ENCODE assay signal across 9 cellular contexts in genomic region chr6:47733879-47734558, GRCh38. TPM values are rescaled to one million over a fixed set of nuclear protein-coding genes. Genes with fewer than 3 reads are reported as not detected.
A peak's percentile ranks its signal among the peaks of the same experiment; 100 is the strongest.
DNase-seq lines count a peak whose midpoint lies in the region; ATAC-seq, FAIRE-seq and TF ChIP-seq lines count a peak whose summit lies in the region.
"Had no signal": no experiment of that assay in that cellular context is flagged by ENCODE, and none has a peak within 500 bp of the region (broad histone marks: within the 10 kb centered on the region; RNA-seq: fewer than 3 reads in every experiment).

No MANE protein-coding gene starts in this region.

- no peaks in the 10 kb centered on the region for H3K4me1 ChIP-seq in pancreas
- H3K4me1 ChIP-seq: SJSA1 had no signal

- CTCF ChIA-PET in MCF 10A (lab: Yijun Ruan, JAX), result interaction anchor here (0.5 to 9.2 kb wide), 54 partner anchors 9 to 1927 kb away, joined by 3 to 288 read pairs (median 6); partner anchors contain the start of gene OPN5

- no peak overlapping the region for H3K27ac ChIP-seq in pancreas
- H3K27ac ChIP-seq: SJSA1 had no signal

- H3K4me1 Mint-ChIP-seq in MCF 10A (ENCODE audit: insufficient read depth, unreplicated experiment), result peaks cover 15% of the 10 kb centered on the region
- no peaks in the 10 kb centered on the region for H3K4me1 Mint-ChIP-seq in stimulated activated memory B cell treated with anti-CD40 and anti-IgM and Interleukin-4, amounts not matched to agents 10 μg/mL and 1 μg/mL and 100 μg/mL, for 72 hours

- peak; percentile 16 for TF ChIP-seq CTCF in GM20000 (IDR thresholded peaks at IDR 0.05; ENCODE audit: extremely low read depth, missing control alignments)
- TF ChIP-seq CTCF in MCF 10A (IDR thresholded peaks at IDR 0.05; ENCODE audit: unreplicated experiment), result peak; percentile 59
- TF ChIP-seq CTCF in pancreas (IDR thresholded peaks at IDR 0.05), result peak in 3 of 4 donors; percentile 17 to 33 (median 28)

- no peak overlapping the region for H3K4me3 Mint-ChIP-seq in MCF 10A (ENCODE audit: unreplicated experiment)
- no peak overlapping the region for H3K4me3 Mint-ChIP-seq in stimulated activated memory B cell treated with anti-CD40 and anti-IgM and Interleukin-4, amounts not matched to agents 10 μg/mL and 1 μg/mL and 100 μg/mL, for 72 hours

- BruUV-seq in MCF 10A (replicated peaks; lab: Mats Ljungman, UMichigan), result no TSS peak

- H3K27ac Mint-ChIP-seq in MCF 10A (ENCODE audit: low read depth, unreplicated experiment), result no peak overlapping the region
- no peak overlapping the region for H3K27ac Mint-ChIP-seq in stimulated activated memory B cell treated with anti-CD40 and anti-IgM and Interleukin-4, amounts not matched to agents 10 μg/mL and 1 μg/mL and 100 μg/mL, for 72 hours

- FAIRE-seq in pancreas (lab: Jason Lieb, UNC), result no peak

- no peaks in the 10 kb centered on the region for H3K27me3 Mint-ChIP-seq in MCF 10A (ENCODE audit: insufficient read depth, unreplicated experiment)
- H3K27me3 Mint-ChIP-seq in stimulated activated memory B cell treated with anti-CD40 and anti-IgM and Interleukin-4, amounts not matched to agents 10 μg/mL and 1 μg/mL and 100 μg/mL, for 72 hours, result no peaks in the 10 kb centered on the region

- no peak overlapping the region for H3K4me3 ChIP-seq in pancreas
- H3K4me3 ChIP-seq: SJSA1 had no signal

- ATAC-seq in pancreas, result peak in 3 of 4 donors; percentile 55 to 61 (median 56)
- no peak for ATAC-seq in stimulated activated memory B cell treated with anti-CD40 and anti-IgM and Interleukin-4, amounts not matched to agents 10 μg/mL and 1 μg/mL and 100 μg/mL, for 72 hours

- no peaks in the 10 kb centered on the region for H3K27me3 ChIP-seq in pancreas
- H3K27me3 ChIP-seq: SJSA1 had no signal

- POLR2A ChIA-PET in MCF 10A (lab: Yijun Ruan, JAX), result interaction anchor here (0.8 to 3.5 kb wide), 9 partner anchors 10 to 103 kb away, joined by 3 to 27 read pairs (median 6); no protein-coding TSS in a partner anchor

- no peaks in the 10 kb centered on the region for H3K9me3 Mint-ChIP-seq in MCF 10A (ENCODE audit: unreplicated experiment)
- H3K9me3 Mint-ChIP-seq in stimulated activated memory B cell treated with anti-CD40 and anti-IgM and Interleukin-4, amounts not matched to agents 10 μg/mL and 1 μg/mL and 100 μg/mL, for 72 hours, result no peaks in the 10 kb centered on the region

- intact Hi-C loops in MCF 10A (cut with micrococcal nuclease), result loop anchor here (1.0 to 2.0 kb wide), 5 partner anchors 44 to 320 kb away; no protein-coding TSS in a partner anchor
- intact Hi-C loops in pancreas (cut with DNase I), result loop anchor here in 1 of 3 donors (10.0 kb wide), 1 partner anchor 99 kb away; no protein-coding TSS in a partner anchor

- DNase-seq in EH (ENCODE audit: low read depth) (peak; percentile 8), GM20000 (ENCODE audit: low spot score) (peak; percentile 23), KBM-7 (peak; percentile 25), MCF 10A (ENCODE audit: unreplicated experiment) (peak; percentile 65), pancreas (no peak), SK-N-DZ (ENCODE audit: low spot score) (no peak)
- no peak for DNase-seq in activated CD8-positive, alpha-beta memory T cell treated with anti-CD3 and anti-CD28 coated beads for 24 hours

- H3K36me3 Mint-ChIP-seq in MCF 10A (ENCODE audit: insufficient read depth, unreplicated experiment), result no peaks in the 10 kb centered on the region
- no peaks in the 10 kb centered on the region for H3K36me3 Mint-ChIP-seq in stimulated activated memory B cell treated with anti-CD40 and anti-IgM and Interleukin-4, amounts not matched to agents 10 μg/mL and 1 μg/mL and 100 μg/mL, for 72 hours

- 15 to 19% methylated on average over 2 of the region's 2 CpGs for WGBS in pancreas, 2 donors

- in situ Hi-C loops in KBM-7 (cut with MboI; ENCODE audit: low pct_unique_long_range_greater_than_20kb, low sequenced_read_pairs), result no loop called here

- no peaks in the 10 kb centered on the region for H3K36me3 ChIP-seq in pancreas
- H3K36me3 ChIP-seq: SJSA1 had no signal

- no peaks in the 10 kb centered on the region for H3K9me3 ChIP-seq in pancreas
- H3K9me3 ChIP-seq: SJSA1 had no signal

RNA-seq across cellular contexts. Expression of gene ADGRF4, which starts 35.6 kb away (rescaled TPM):
- total RNA-seq in MCF 10A (2022) (1.2 and 4.0 TPM in 2 replicates), pancreas (not detected)
- under 1 TPM in 1 of 2 donors, not detected in 1; 0.02 TPM for polyA plus RNA-seq in pancreas
- polyA plus RNA-seq in SK-N-DZ (2014; cell fraction: cytosol; rRNA removed), result not detected in 2 replicates
- not detected in 2 replicates for polyA plus RNA-seq in SK-N-DZ (2014; cell fraction: nucleus; rRNA removed)
- total RNA-seq: SJSA1 had no signal

RNA-seq across cellular contexts. Expression of gene OPN5, which starts 47.8 kb away (rescaled TPM):
- total RNA-seq in MCF 10A (2022) (not detected in 2 replicates), pancreas (not detected)
- polyA plus RNA-seq in pancreas, result not detected
- polyA plus RNA-seq in SK-N-DZ (2014; cell fraction: cytosol; rRNA removed), result not detected in 2 replicates
- 0.07 TPM in 1 of 2 replicates, not detected in the other for polyA plus RNA-seq in SK-N-DZ (2014; cell fraction: nucleus; rRNA removed)
- total RNA-seq: SJSA1 had no signal

Comparison
In these comparisons a context has a peak if more than half of its experiments do, and no peak if none do; other contexts are left out.
1. DNase-seq: peak in EH (single experiment), GM20000 (single experiment), KBM-7 (single experiment) and MCF 10A (single experiment); none in pancreas (0 of 6), activated CD8-positive, alpha-beta memory T cell treated with anti-CD3 and anti-CD28 coated beads for 24 hours (single experiment) and SK-N-DZ (single experiment).
2. Peak in every context shown above with its lines, with median percentiles within 50 percentile points of each other: CTCF ChIP-seq.